ENCODE assay signal across 8 cellular contexts in genomic region chr5:113514263-113514590, GRCh38. TPM values are rescaled to one million over a fixed set of nuclear protein-coding genes. Genes with fewer than 3 reads are reported as not detected.
DNase-seq lines count a peak whose midpoint lies in the region; ATAC-seq, FAIRE-seq and TF ChIP-seq lines count a peak whose summit lies in the region.

No MANE protein-coding gene starts in this region.

- H3K27me3 ChIP-seq in ACC112 (ENCODE audit: insufficient read depth, low read length): no peaks in the 10 kb centered on the region
- no peaks in the 10 kb centered on the region for H3K27me3 ChIP-seq in hepatocyte
- peaks cover 0 to 10% (median 0%) of the 10 kb centered on the region in 7 donors for H3K27me3 ChIP-seq in spleen (replicated peaks in 1 of 7)

- no peaks in the 10 kb centered on the region for H3K36me3 ChIP-seq in ACC112 (ENCODE audit: insufficient read depth, low read length)
- H3K36me3 ChIP-seq in hepatocyte (replicated peaks; ENCODE audit: insufficient read depth, low read depth): no peaks in the 10 kb centered on the region
- peaks cover 0 to 21% (median 5%) of the 10 kb centered on the region in 6 donors for H3K36me3 ChIP-seq in spleen

- peak overlapping the region; percentile 88 for H3K4me3 Mint-ChIP-seq in WTC11

- peak overlapping the region; percentile 57; the same call in 1 of the 2 replicates for H3K27ac Mint-ChIP-seq in WTC11

- H4K20me1 ChIP-seq in hepatocyte (ENCODE audit: insufficient read depth, poor library complexity, severe bottlenecking): no peaks in the 10 kb centered on the region

- H3K4me3 ChIP-seq in ACC112 (ENCODE audit: low read depth, low read length): peak overlapping the region; percentile 90
- H3K4me3 ChIP-seq in hepatocyte: peak overlapping the region; percentile 87
- H3K4me3 ChIP-seq in spleen: peak overlapping the region; percentile 50 to 79 (median 69)

- no peaks in the 10 kb centered on the region for H3K9me2 ChIP-seq in hepatocyte (replicated peaks; ENCODE audit: insufficient read depth)

- peaks cover 2% of the 10 kb centered on the region for H3K27me3 Mint-ChIP-seq in WTC11 (ENCODE audit: low read depth)

- H3K9me3 ChIP-seq in hepatocyte (ENCODE audit: low read depth): no peaks in the 10 kb centered on the region
- no peaks in the 10 kb centered on the region for H3K9me3 ChIP-seq in spleen

- no peak for DNase-seq in WTC11 (ENCODE audit: low spot score)
- no peak for DNase-seq in hepatocyte (ENCODE audit: low spot score)
- DNase-seq in spleen: no peak
- no peak for DNase-seq in RCC 7860 (ENCODE audit: low spot score)
- no peak for DNase-seq in A172 (ENCODE audit: low spot score)

- H2AFZ ChIP-seq in ACC112 (ENCODE audit: low read length, unreplicated experiment) (peak overlapping the region; percentile 87), hepatocyte (peak overlapping the region; percentile 56)

- peaks cover 6% of the 10 kb centered on the region for H3K36me3 Mint-ChIP-seq in WTC11

- TF ChIP-seq POLR2A in spleen (IDR thresholded peaks at IDR 0.05): no peak

- peaks cover 24% of the 10 kb centered on the region for H3K79me2 ChIP-seq in ACC112 (ENCODE audit: control insufficient read depth, insufficient read depth, low read length, unreplicated experiment)
- peaks cover 40% of the 10 kb centered on the region for H3K79me2 ChIP-seq in hepatocyte

- H3K4me1 ChIP-seq in ACC112 (ENCODE audit: control insufficient read depth, insufficient read depth, low read length, unreplicated experiment) (peaks cover 6% of the 10 kb centered on the region), hepatocyte (ENCODE audit: insufficient read depth) (peaks cover 12% of the 10 kb centered on the region), spleen (peaks cover 0 to 44% (median 36%) of the 10 kb centered on the region in 6 donors)

- CTCF ChIA-PET in WTC11 (lab: Charles Lee): interaction anchor here (0.6 to 1.7 kb wide), 5 partner anchors 92 to 455 kb away, joined by 3 to 10 read pairs (median 6); no protein-coding TSS in a partner anchor

- H3K27ac ChIP-seq in ACC112 (ENCODE audit: low read depth, low read length) (peak overlapping the region; percentile 78), hepatocyte (peak overlapping the region; percentile 94), spleen (peak overlapping the region; percentile 84 to 94 (median 92))

- no peak for TF ChIP-seq CTCF in WTC11 (IDR thresholded peaks at IDR 0.05)
- no peak for TF ChIP-seq CTCF in hepatocyte (IDR thresholded peaks at IDR 0.05; ENCODE audit: poor library complexity)
- TF ChIP-seq CTCF in spleen (IDR thresholded peaks at IDR 0.05 in 8 of 11, conservative IDR thresholded peaks at IDR 0.05 in 3 of 11): no peak

- POLR2A ChIA-PET in WTC11 (lab: Charles Lee): interaction anchor here (1.0 kb wide), 1 partner anchor 348 kb away, joined by 3 read pairs; no protein-coding TSS in a partner anchor

- peaks cover 15% of the 10 kb centered on the region for H3K4me1 Mint-ChIP-seq in WTC11

- intact Hi-C loops in spleen (cut with DNase I; ENCODE audit: low total_unique reads): loop anchor here (10.0 kb wide), 1 partner anchor 529 kb away; no protein-coding TSS in a partner anchor

- no peaks in the 10 kb centered on the region for H3K9me3 Mint-ChIP-seq in WTC11

- 5% methylated on average over 10 of the region's 10 CpGs for WGBS in hepatocyte (ENCODE audit: low lambda C conversion rate, missing lambda C conversion rate)
- 2 to 11% (median 8%) methylated on average over 9 to 10 of the region's 10 CpGs for WGBS in spleen, 5 donors

- ATAC-seq in GM21825 (IDR thresholded peaks at IDR 0.05; ENCODE audit: unreplicated experiment): peak; percentile 36
- no peak for ATAC-seq in WTC11
- no peak for ATAC-seq in GM18858 (IDR thresholded peaks at IDR 0.05; ENCODE audit: unreplicated experiment)

- H3K4me2 ChIP-seq in hepatocyte: peak overlapping the region; percentile 93

- no peak for FAIRE-seq in RCC 7860 (lab: Jason Lieb, UNC)

TF ChIP-seq in WTC11, 78 proteins besides CTCF, POLR2A, EP300 and RAD21:
- TF ChIP-seq JUN (CRISPR knock-in tag; IDR thresholded peaks at IDR 0.05) (no peak), CREB1 (CRISPR knock-in tag; IDR thresholded peaks at IDR 0.05) (no peak), ZBTB43 (CRISPR knock-in tag; IDR thresholded peaks at IDR 0.05) (no peak), ETV6 (CRISPR knock-in tag; IDR thresholded peaks at IDR 0.05) (no peak)

RNA-seq across cellular contexts. Expression of gene YTHDC2, which starts 0.7 kb away (rescaled TPM):
- total RNA-seq in WTC11 (2021) (17.6 to 21.6 TPM (median 19.9 TPM) in 3 replicates), hepatocyte (25.6 and 26.3 TPM in 2 replicates), spleen (10 to 100 TPM; 27.9 to 52.2 (median 38.6) TPM)
- polyA plus RNA-seq in hepatocyte (9.1 and 11.1 TPM in 2 replicates), spleen (10 to 100 TPM in 2 of 3 donors, 1 to 10 TPM in 1; 9.3 to 12.6 (median 12.1) TPM)
- 14.8 and 18.0 TPM in 2 replicates for total RNA-seq in A172 (2014; rRNA removed; shearing (Covaris generic))

RNA-seq across cellular contexts. Expression of gene MCC, which starts 26.0 kb away (rescaled TPM):
- total RNA-seq in WTC11 (2021): 15.4 to 23.5 TPM (median 17.2 TPM) in 3 replicates
- 22.0 and 31.5 TPM in 2 replicates for total RNA-seq in hepatocyte
- 8.3 and 13.2 TPM in 2 replicates for polyA plus RNA-seq in hepatocyte
- 10 to 100 TPM; 13.9 to 32.8 (median 17.6) TPM for total RNA-seq in spleen
- polyA plus RNA-seq in spleen: 1 to 10 TPM; 1.3 to 2.1 (median 1.6) TPM
- 1.8 and 2.4 TPM in 2 replicates for total RNA-seq in A172 (2014; rRNA removed; shearing (Covaris generic))
